ENCODE assay signal across 16 cellular contexts in the genomic region with DNA sequence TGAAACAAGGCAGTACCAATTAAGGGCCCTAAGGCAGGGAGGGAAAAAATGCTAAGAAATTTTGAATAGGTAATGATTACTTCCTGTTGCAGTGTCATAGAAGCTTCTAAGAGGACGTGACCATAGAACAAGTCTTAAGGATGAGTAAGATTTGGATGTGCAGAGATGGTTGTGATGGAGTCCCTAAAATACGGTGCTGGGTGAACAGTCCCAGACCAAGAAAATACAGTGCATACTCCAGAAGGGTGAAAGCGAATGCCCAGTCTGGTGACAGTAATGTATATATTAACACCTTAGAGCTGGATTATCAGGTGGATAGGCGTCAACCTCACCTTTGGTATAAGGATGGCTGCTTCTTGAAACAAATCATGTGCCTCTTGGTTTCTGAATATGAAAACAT.
DNase-seq lines count a peak whose midpoint lies in the region; ATAC-seq lines count a peak whose summit lies in the region.
"Had no signal": no experiment of that assay in that cellular context is flagged by ENCODE, and none has a peak within 500 bp of the region (broad histone marks: within the 10 kb centered on the region; RNA-seq: fewer than 3 reads in every experiment).

No MANE protein-coding gene starts in this region.

- no peaks in the 10 kb centered on the region for H3K27me3 Mint-ChIP-seq in activated CD8-positive, alpha-beta memory T cell treated with anti-CD3 and anti-CD28 coated beads, Interleukin-2, amount 10 ng/mL, durations not matched to agents 7 days and 5 days

- peaks cover 1% of the 10 kb centered on the region for H3K9me3 Mint-ChIP-seq in activated CD8-positive, alpha-beta memory T cell treated with anti-CD3 and anti-CD28 coated beads, Interleukin-2, amount 10 ng/mL, durations not matched to agents 7 days and 5 days (ENCODE audit: low read depth)
- H3K9me3 Mint-ChIP-seq in stimulated activated effector memory CD8-positive, alpha-beta T cell treated with anti-CD3 and anti-CD28 coated beads, Interleukin-12 subunit alpha, Interleukin-12 subunit beta, amount 100 ng/mL, for 72 hours = peaks cover 10% of the 10 kb centered on the region

- peak overlapping the region; percentile 38 for H3K27ac Mint-ChIP-seq in activated CD8-positive, alpha-beta memory T cell treated with anti-CD3 and anti-CD28 coated beads, Interleukin-2, amount 10 ng/mL, durations not matched to agents 7 days and 5 days
- peak overlapping the region; percentile 88 for H3K27ac Mint-ChIP-seq in stimulated activated effector memory CD8-positive, alpha-beta T cell treated with anti-CD3 and anti-CD28 coated beads, Interleukin-12 subunit alpha, Interleukin-12 subunit beta, amount 100 ng/mL, for 72 hours
- H3K27ac Mint-ChIP-seq: HFFc6 had no signal

- H3K4me1 Mint-ChIP-seq in activated CD8-positive, alpha-beta memory T cell treated with anti-CD3 and anti-CD28 coated beads, Interleukin-2, amount 10 ng/mL, durations not matched to agents 7 days and 5 days = peaks cover 20% of the 10 kb centered on the region
- H3K4me1 Mint-ChIP-seq in stimulated activated effector memory CD8-positive, alpha-beta T cell treated with anti-CD3 and anti-CD28 coated beads, Interleukin-12 subunit alpha, Interleukin-12 subunit beta, amount 100 ng/mL, for 72 hours = peaks cover 30% of the 10 kb centered on the region

- CTCF ChIA-PET in activated CD8-positive, alpha-beta memory T cell treated with anti-CD3 and anti-CD28 coated beads, Interleukin-2, amount 10 ng/mL, durations not matched to agents 7 days and 5 days (lab: Charles Lee) = interaction anchor here (1.6 kb wide), 1 partner anchor 32 kb away, joined by 3 read pairs; no protein-coding TSS in a partner anchor

- no peak overlapping the region for H3K4me3 Mint-ChIP-seq in activated CD8-positive, alpha-beta memory T cell treated with anti-CD3 and anti-CD28 coated beads, Interleukin-2, amount 10 ng/mL, durations not matched to agents 7 days and 5 days
- H3K4me3 Mint-ChIP-seq in stimulated activated effector memory CD8-positive, alpha-beta T cell treated with anti-CD3 and anti-CD28 coated beads, Interleukin-12 subunit alpha, Interleukin-12 subunit beta, amount 100 ng/mL, for 72 hours = peak overlapping the region; percentile 29
- H3K4me3 Mint-ChIP-seq: HFFc6 had no signal

- no peak for ATAC-seq in activated CD8-positive, alpha-beta memory T cell treated with anti-CD3 and anti-CD28 coated beads, Interleukin-2, amount 10 ng/mL, durations not matched to agents 7 days and 5 days
- ATAC-seq in GM21619 (IDR thresholded peaks at IDR 0.05; ENCODE audit: unreplicated experiment) = peak; percentile 44
- ATAC-seq in HG03378 (IDR thresholded peaks at IDR 0.05; ENCODE audit: unreplicated experiment) = peak; percentile 44
- peak; percentile 76 for ATAC-seq in stimulated activated effector memory CD8-positive, alpha-beta T cell treated with anti-CD3 and anti-CD28 coated beads, Interleukin-12 subunit alpha, Interleukin-12 subunit beta, amount 100 ng/mL, for 72 hours
- ATAC-seq in HG02763 (IDR thresholded peaks at IDR 0.05; ENCODE audit: unreplicated experiment) = no peak

- DNase-seq in activated CD8-positive, alpha-beta memory T cell treated with anti-CD3 and anti-CD28 coated beads, Interleukin-2, amount 10 ng/mL, durations not matched to agents 7 days and 5 days = no peak
- no peak for DNase-seq in activated CD8-positive, alpha-beta memory T cell treated with anti-CD3 and anti-CD28 coated beads, Interleukin-2, amount 50 U/mL, for 4 hours
- DNase-seq in stimulated activated effector memory CD8-positive, alpha-beta T cell treated with anti-CD3 and anti-CD28 coated beads, Interleukin-12 subunit alpha, Interleukin-12 subunit beta, amount 100 ng/mL, for 72 hours (ENCODE audit: low spot score in 2 of 2) = peak in 1 of 2 donors; percentile 57
- DNase-seq in NCI-H446 treated with DMSO at 0.1 percent for 48 hours (lab: John Stamatoyannopoulos, UW) (no peak), SKM-1 treated with dmso at 0.1 percent for 144 hours (lab: John Stamatoyannopoulos, UW; ENCODE audit: unreplicated experiment) (no peak)
- DNase-seq: aorta; HFFc6; KBM-7; kidney; NCI-H1105 treated with DMSO at 0.1 percent for 48 hours; NK-92 treated with Interleukin-12 subunit alpha and Interleukin-12 subunit beta, amount 100 ng/mL, for 24 hours; Right ventricle myocardium superior; stimulated activated CD4-positive, alpha-beta T cell treated with anti-CD3 and anti-CD28 coated beads, Interleukin-4, amount 100 ng/mL, for 24 hours had no signal

- H3K36me3 Mint-ChIP-seq in activated CD8-positive, alpha-beta memory T cell treated with anti-CD3 and anti-CD28 coated beads, Interleukin-2, amount 10 ng/mL, durations not matched to agents 7 days and 5 days = peaks cover 12% of the 10 kb centered on the region
- H3K36me3 Mint-ChIP-seq in stimulated activated effector memory CD8-positive, alpha-beta T cell treated with anti-CD3 and anti-CD28 coated beads, Interleukin-12 subunit alpha, Interleukin-12 subunit beta, amount 100 ng/mL, for 72 hours = peaks cover 6% of the 10 kb centered on the region

Comparison
In these comparisons a context has a peak if more than half of its experiments do, and no peak if none do; other contexts are left out.
1. ATAC-seq: peak in GM21619 (single experiment), HG03378 (single experiment) and stimulated activated effector memory CD8-positive, alpha-beta T cell treated with anti-CD3 and anti-CD28 coated beads, Interleukin-12 subunit alpha, Interleukin-12 subunit beta, amount 100 ng/mL, for 72 hours (single experiment); none in activated CD8-positive, alpha-beta memory T cell treated with anti-CD3 and anti-CD28 coated beads, Interleukin-2, amount 10 ng/mL, durations not matched to agents 7 days and 5 days (single experiment) and HG02763 (single experiment).